Comparison of ENCODE assay signal across 9 cellular contexts in the genomic region with DNA sequence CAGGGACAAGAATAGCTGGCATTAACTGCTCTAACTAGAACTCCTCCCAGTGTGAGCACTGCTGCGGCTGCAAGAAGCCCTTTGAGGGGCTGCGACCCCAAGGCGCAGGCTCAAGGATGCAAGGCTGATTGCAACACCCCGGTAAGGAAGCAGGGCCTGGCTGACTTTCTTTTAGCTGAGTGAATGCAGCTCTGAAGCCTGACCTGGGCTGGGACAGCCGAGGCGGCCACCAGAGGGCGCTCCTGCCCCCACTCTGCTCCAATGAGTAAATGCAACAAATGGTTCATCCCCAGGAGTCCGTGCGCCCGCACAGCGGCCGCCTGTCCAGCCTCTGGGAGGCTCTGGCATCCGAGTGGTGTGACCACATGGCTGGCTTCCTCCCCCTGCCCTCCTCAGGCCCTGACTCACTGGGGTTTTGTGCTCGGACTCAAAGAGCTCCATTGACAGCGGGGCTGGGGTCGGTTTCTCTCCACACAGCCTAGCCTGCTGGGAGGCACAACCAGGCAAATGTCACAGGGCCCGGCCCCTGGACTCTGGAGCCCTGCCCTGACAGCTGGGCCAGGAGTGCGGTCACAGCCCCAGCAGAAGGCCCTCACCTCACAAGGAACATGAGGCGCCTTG. TPM values are rescaled to one million over a fixed set of nuclear protein-coding genes. Genes with fewer than 3 reads are reported as not detected.
A peak's percentile ranks its signal among the peaks of the same experiment; 100 is the strongest.
DNase-seq lines count a peak whose midpoint lies in the region; ATAC-seq, FAIRE-seq and TF ChIP-seq lines count a peak whose summit lies in the region.
"Had no signal": no experiment of that assay in that cellular context is flagged by ENCODE, and none has a peak within 500 bp of the region (broad histone marks: within the 10 kb centered on the region; RNA-seq: fewer than 3 reads in every experiment).

A gene with protein sequence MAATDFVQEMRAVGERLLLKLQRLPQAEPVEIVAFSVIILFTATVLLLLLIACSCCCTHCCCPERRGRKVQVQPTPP (plus strand): TSS at position 572 of the 621 bp plus-strand sequence. CDS start 6,768 bp downstream, outside the sequence.

- no peak for FAIRE-seq in H1 (lab: Jason Lieb, UNC)

- H3K4me2 ChIP-seq in H1 (ENCODE audit: insufficient read depth in 1 of 2, low read depth in 2 of 2, low read length in 2 of 2) (peak within 1 kb of the TSS; percentile 20 to 54), mesendoderm (ENCODE audit: low read length) (no peak within 1 kb of the TSS)

- H4K91ac ChIP-seq in H1 (replicated peaks; ENCODE audit: insufficient read length, low read length) = no peak within 1 kb of the TSS

- H3K9me3 ChIP-seq in CD8-positive, alpha-beta T cell (ENCODE audit: low read length) = no peaks in the 10 kb centered on the region
- H3K9me3 ChIP-seq in HEK293 (ENCODE audit: control insufficient read depth, insufficient read depth, low read depth, low read length) (no peaks in the 10 kb centered on the region), H1 (ENCODE audit: insufficient read depth in 2 of 2, low read depth in 1 of 2, low read length in 1 of 2) (no peaks in the 10 kb centered on the region)

- no peak within 1 kb of the TSS for H3K4me3 ChIP-seq in CD8-positive, alpha-beta T cell (ENCODE audit: low read depth, low read length)
- H3K4me3 ChIP-seq in HEK293 (ENCODE audit: low read depth, low read length) (no peak within 1 kb of the TSS), H1 (ENCODE audit: extremely low read depth in 1 of 4, insufficient read depth in 2 of 4, low read depth in 3 of 4, low read length in 4 of 4) (peak within 1 kb of the TSS in 1 of 4 experiments; percentile 16; a peak in 3 of 8 replicates), mesendoderm (ENCODE audit: low read length) (no peak within 1 kb of the TSS)

- 28% methylated on average over 19 of the region's 19 CpGs; no CpG with 5 or more reads in 1 of the 2 experiments for WGBS in H1 (ENCODE audit: extremely low coverage in 1 of 2, insufficient coverage in 1 of 2, insufficient read length in 1 of 2, insufficient replicate concordance in 2 of 2, low coverage in 1 of 2, low lambda C conversion rate in 2 of 2, missing lambda C conversion rate in 1 of 2), 2 experiments
- WGBS in mesendoderm (ENCODE audit: extremely low coverage, insufficient coverage, low lambda C conversion rate) = no CpG with 5 or more reads among the region's 19 CpGs

- ATAC-seq in CD8-positive, alpha-beta T cell = peak; percentile 89
- ATAC-seq in HG03521 (IDR thresholded peaks at IDR 0.05; ENCODE audit: unreplicated experiment) = no peak

- H3K23ac ChIP-seq in H1 (ENCODE audit: insufficient read length) (no peak within 1 kb of the TSS), mesendoderm (ENCODE audit: low read length) (no peak within 1 kb of the TSS)

- DNase-seq in CD8-positive, alpha-beta T cell = peak; percentile 70 to 89 (median 79)
- peak; percentile 56 for DNase-seq in NOMO-1 treated with DMSO at 0.1 percent for 48 hours (lab: John Stamatoyannopoulos, UW; ENCODE audit: unreplicated experiment)
- peak; percentile 46 for DNase-seq in activated CD8-positive, alpha-beta memory T cell treated with anti-CD3 and anti-CD28 coated beads, Interleukin-2, amount 50 U/mL, for 1 hour (ENCODE audit: extremely low read depth)
- peak; percentile 75 to 97 for DNase-seq in H1 (ENCODE audit: low read depth in 1 of 2, low spot score in 2 of 2)
- peak; percentile 87 for DNase-seq in mesendoderm
- DNase-seq in stimulated activated CD4-positive, alpha-beta T cell treated with anti-CD3 and anti-CD28 coated beads, TNF-alpha, amount 100 ng/mL, for 4 hours (ENCODE audit: low read depth in 3 of 3) = peak; percentile 64 to 79 (median 71)

- H2AK5ac ChIP-seq in H1 (ENCODE audit: low read depth, low read length) = no peak within 1 kb of the TSS
- H2AK5ac ChIP-seq in mesendoderm (ENCODE audit: low read length) = no peak within 1 kb of the TSS

- H4K5ac ChIP-seq in H1 (ENCODE audit: insufficient read length, low read depth, low read length) (no peak within 1 kb of the TSS), mesendoderm (ENCODE audit: low read length) (no peak within 1 kb of the TSS)

- no peak within 1 kb of the TSS; a peak in 1 of 7 replicates for H3K9ac ChIP-seq in H1 (replicated peaks in 1 of 4; ENCODE audit: extremely low read depth in 1 of 4, low read depth in 3 of 4, low read length in 3 of 4)
- H3K9ac ChIP-seq in mesendoderm (ENCODE audit: low read length) = peak within 1 kb of the TSS; percentile 41

- H3K79me1 ChIP-seq in H1 (ENCODE audit: low read depth, low read length) = no peaks in the 10 kb centered on the region
- H3K79me1 ChIP-seq in mesendoderm (ENCODE audit: low read length) = no peaks in the 10 kb centered on the region

- H3K4ac ChIP-seq in H1 (replicated peaks; ENCODE audit: insufficient read length, low read depth, low read length) (peak within 1 kb of the TSS; percentile 3), mesendoderm (ENCODE audit: low read depth, low read length) (no peak within 1 kb of the TSS)

- H3K36me3 ChIP-seq in CD8-positive, alpha-beta T cell (ENCODE audit: insufficient read depth, low read length) = no peaks in the 10 kb centered on the region
- H3K36me3 ChIP-seq in HEK293 (ENCODE audit: control insufficient read depth in 2 of 2, insufficient read depth in 1 of 2, low read length in 2 of 2) (peaks cover 0 to 52% of the 10 kb centered on the region in 2 experiments; a peak in 1 of 3 replicates), H1 (ENCODE audit: control insufficient read depth in 2 of 4, insufficient read depth in 4 of 4, low read length in 3 of 4) (peaks cover 0 to 3% (median under 1%) of the 10 kb centered on the region in 4 experiments; a peak in 1 of 8 replicates), mesendoderm (ENCODE audit: control insufficient read depth, insufficient read depth, low read length) (no peaks in the 10 kb centered on the region)

- no peaks in the 10 kb centered on the region for H3K27me3 ChIP-seq in CD8-positive, alpha-beta T cell (ENCODE audit: insufficient read depth, low read length)
- H3K27me3 ChIP-seq in H1 (replicated peaks in 1 of 4; ENCODE audit: control insufficient read depth in 3 of 4, extremely low read depth in 1 of 4, insufficient read depth in 3 of 4, low read length in 3 of 4) (no peaks in the 10 kb centered on the region), mesendoderm (ENCODE audit: insufficient read depth, low read length, poor library complexity) (no peaks in the 10 kb centered on the region)

- peak within 1 kb of the TSS; percentile 28; the same call in 1 of the 2 replicates for H3K18ac ChIP-seq in H1 (ENCODE audit: extremely low read depth, low read length)
- no peak within 1 kb of the TSS for H3K18ac ChIP-seq in mesendoderm (ENCODE audit: low read length)

- peak; percentile 91 for TF ChIP-seq CTCF in CD8-positive, alpha-beta T cell (IDR thresholded peaks at IDR 0.05)
- TF ChIP-seq CTCF in HEK293 (tag by site-specific recombination; IDR thresholded peaks at IDR 0.05) (peak; percentile 83), H1 (IDR thresholded peaks at IDR 0.05; ENCODE audit: control extremely low read depth in 1 of 3, insufficient read depth in 1 of 3, low read depth in 1 of 3, low read length in 3 of 3) (peak; percentile 93 to 95 (median 94))

- H3K27ac ChIP-seq in CD8-positive, alpha-beta T cell (ENCODE audit: low read depth, low read length) = no peak within 1 kb of the TSS
- H3K27ac ChIP-seq in HEK293 (ENCODE audit: extremely low read depth, low read depth, low read length) (no peak within 1 kb of the TSS), H1 (ENCODE audit: low read depth, low read length) (no peak within 1 kb of the TSS), mesendoderm (ENCODE audit: low read depth, low read length) (no peak within 1 kb of the TSS)

- POLR2A ChIA-PET in CD8-positive, alpha-beta T cell (lab: Charles Lee) = interaction anchor here (0.8 to 1.7 kb wide), 5 partner anchors 12 to 121 kb away, joined by 3 to 6 read pairs (median 5); a partner anchor contains a TSS
- POLR2A ChIA-PET in HEK293 (lab: Yijun Ruan, JAX) (interaction anchor here (0.6 to 2.0 kb wide), 12 partner anchors 9 to 147 kb away, joined by 3 to 9 read pairs (median 4); a partner anchor contains a TSS), H1 (lab: Charles Lee; ENCODE audit: partially characterized antibody) (interaction anchor here (0.8 to 3.4 kb wide), 14 partner anchors 9 to 196 kb away, joined by 3 to 19 read pairs (median 4); a partner anchor contains a TSS)

- no peak within 1 kb of the TSS for H2BK5ac ChIP-seq in H1 (ENCODE audit: low read depth, low read length)
- H2BK5ac ChIP-seq in mesendoderm (ENCODE audit: low read length) = no peak within 1 kb of the TSS

- H2BK15ac ChIP-seq in H1 (ENCODE audit: low read length) (no peak within 1 kb of the TSS), mesendoderm (replicated peaks; ENCODE audit: low read depth) (no peak within 1 kb of the TSS)

- peaks cover 8% of the 10 kb centered on the region for H3K4me1 ChIP-seq in CD8-positive, alpha-beta T cell (ENCODE audit: insufficient read depth, low read length)
- peaks cover 11% of the 10 kb centered on the region for H3K4me1 ChIP-seq in HEK293 (ENCODE audit: control insufficient read depth, insufficient read depth, low read length)
- peaks cover 0 to 16% (median 11%) of the 10 kb centered on the region in 4 experiments; a peak in 5 of 7 replicates for H3K4me1 ChIP-seq in H1 (replicated peaks in 1 of 4; ENCODE audit: control insufficient read depth in 3 of 4, insufficient read depth in 4 of 4, low read length in 3 of 4)
- H3K4me1 ChIP-seq in mesendoderm (ENCODE audit: control insufficient read depth, low read depth, low read length) = peaks cover 3% of the 10 kb centered on the region

- peak; percentile 58 to 70 for TF ChIP-seq RAD21 in H1 (IDR thresholded peaks at IDR 0.05 in 1 of 2, conservative IDR thresholded peaks at IDR 0.05 in 1 of 2; ENCODE audit: low read depth in 2 of 2, low read length in 2 of 2)

- intact Hi-C loops in CD8-positive, alpha-beta T cell (cut with DNase I, micrococcal nuclease) = loop anchor here (1.0 to 2.0 kb wide), 4 partner anchors 114 to 207 kb away; no protein-coding TSS in a partner anchor

- H3K4me3 Mint-ChIP-seq in CD8-positive, alpha-beta T cell = no peak within 1 kb of the TSS
- H3K4me3 Mint-ChIP-seq: activated naive CD8-positive, alpha-beta T cell had no signal

- no peak within 1 kb of the TSS for H3K27ac Mint-ChIP-seq in CD8-positive, alpha-beta T cell
- H3K27ac Mint-ChIP-seq: activated naive CD8-positive, alpha-beta T cell had no signal

- TF ChIP-seq POLR2A in H1 (IDR thresholded peaks at IDR 0.05; ENCODE audit: control extremely low read depth in 1 of 2, low read depth in 2 of 2, low read length in 2 of 2) = no peak

- H3K79me2 ChIP-seq in H1 (ENCODE audit: control insufficient read depth in 1 of 2, insufficient read depth in 2 of 2, low read length in 2 of 2) (no peaks in the 10 kb centered on the region), mesendoderm (ENCODE audit: control insufficient read depth, insufficient read depth, low read length) (no peaks in the 10 kb centered on the region)

- H2BK20ac ChIP-seq in H1 (ENCODE audit: low read length) = no peak within 1 kb of the TSS

- no peak within 1 kb of the TSS for H2BK120ac ChIP-seq in H1 (replicated peaks; ENCODE audit: low read depth, low read length)
- no peak within 1 kb of the TSS for H2BK120ac ChIP-seq in mesendoderm (ENCODE audit: low read depth, low read length)

- TF ChIP-seq EP300 in H1 (IDR thresholded peaks at IDR 0.05; ENCODE audit: borderline replicate concordance in 1 of 2, low read depth in 2 of 2, low read length in 2 of 2) = no peak

- H3K9me3 Mint-ChIP-seq in CD8-positive, alpha-beta T cell = no peaks in the 10 kb centered on the region

- H4K8ac ChIP-seq in H1 (ENCODE audit: extremely low read depth, insufficient read depth, low read length) (no peak within 1 kb of the TSS; the same call in 1 of the 2 replicates), mesendoderm (ENCODE audit: low read depth, low read length) (no peak within 1 kb of the TSS)

- no peaks in the 10 kb centered on the region for H3K23me2 ChIP-seq in H1 (ENCODE audit: low read depth, low read length)

- peaks cover 5 to 20% of the 10 kb centered on the region in 2 experiments for H4K20me1 ChIP-seq in H1 (replicated peaks in 1 of 2; ENCODE audit: control insufficient read depth in 1 of 2, insufficient read depth in 2 of 2, low read length in 2 of 2)

- peaks cover 8% of the 10 kb centered on the region for H3K36me3 Mint-ChIP-seq in CD8-positive, alpha-beta T cell
- H3K36me3 Mint-ChIP-seq: activated naive CD8-positive, alpha-beta T cell had no signal

- H3K14ac ChIP-seq in H1 (ENCODE audit: insufficient read length) = no peak within 1 kb of the TSS

- H3K4me1 Mint-ChIP-seq in CD8-positive, alpha-beta T cell (ENCODE audit: low read depth) = peaks cover 5% of the 10 kb centered on the region

- CTCF ChIA-PET in CD8-positive, alpha-beta T cell (lab: Charles Lee) = interaction anchor here (0.6 to 16.9 kb wide), 63 partner anchors 8 to 381 kb away, joined by 3 to 428 read pairs (median 5); a partner anchor contains a TSS
- CTCF ChIA-PET in HEK293 (lab: Yijun Ruan, JAX) (interaction anchor here (0.6 to 10.6 kb wide), 82 partner anchors 9 to 624 kb away, joined by 3 to 410 read pairs (median 5); a partner anchor contains a TSS), H1 (lab: Charles Lee; ENCODE audit: partially characterized antibody) (interaction anchor here (0.6 to 59.2 kb wide), 55 partner anchors 11 to 402 kb away, joined by 3 to 2200 read pairs (median 5); a partner anchor contains a TSS)

- H2BK12ac ChIP-seq in H1 (ENCODE audit: low read depth, low read length) = peak within 1 kb of the TSS; percentile 4; the same call in 1 of the 2 replicates

- H3K56ac ChIP-seq in H1 (replicated peaks; ENCODE audit: insufficient read length, low read depth, low read length) (no peak within 1 kb of the TSS), mesendoderm (ENCODE audit: low read length) (peak within 1 kb of the TSS; percentile 68)

- no peaks in the 10 kb centered on the region for H3K27me3 Mint-ChIP-seq in CD8-positive, alpha-beta T cell (ENCODE audit: low read depth)
- H3K27me3 Mint-ChIP-seq: activated naive CD8-positive, alpha-beta T cell had no signal

- no peak within 1 kb of the TSS for H2AFZ ChIP-seq in H1 (ENCODE audit: low read length)

RNA-seq across cellular contexts. Expression of the gene that starts here (rescaled TPM):
- total RNA-seq in CD8-positive, alpha-beta T cell = 1 to 10 TPM in 1 of 2 experiments, under 1 TPM in 1; 0.60 to 2.1 TPM
- total RNA-seq in H1 (2021; fragmentation: NEBNext Ultra II Directional; extraction: Animal tissue kit (Norgen Biotek cat#: 25700)) = not detected in 2 replicates
- not detected in 2 replicates for polyA plus RNA-seq in H1 (2011; rRNA removed)
- not detected for polyA plus RNA-seq in H1 (2011; cell fraction: cytosol; rRNA removed)
- polyA plus RNA-seq in H1 (2011; cell fraction: nucleus; rRNA removed) = 0.14 TPM
- 0.07 to 0.79 TPM (median 0.30 TPM) in 4 replicates for polyA plus RNA-seq in H1 (2012, experiment 1 of 2)
- 0.08 TPM for polyA plus RNA-seq in H1 (2012, experiment 2 of 2)
- not detected for polyA plus RNA-seq in H1 (2013, experiment 1 of 2)
- polyA plus RNA-seq in H1 (2013, experiment 2 of 2) = not detected
- polyA minus RNA-seq in H1 (2011; rRNA and poly(A)+ RNA removed) = not detected in 2 replicates
- polyA minus RNA-seq in H1 (2011; cell fraction: cytosol; rRNA and poly(A)+ RNA removed) = not detected
- not detected for polyA minus RNA-seq in H1 (2011; cell fraction: nucleus; rRNA and poly(A)+ RNA removed)
- not detected for polyA plus RNA-seq in mesendoderm (2013, experiment 1 of 2)
- 0.03 TPM for polyA plus RNA-seq in mesendoderm (2013, experiment 2 of 2)

Comparison
In these comparisons a context has a peak if more than half of its experiments do, and no peak if none do; other contexts are left out.
1. Peak in DNase-seq and H3K4me2 ChIP-seq in H1; RNA of the gene not detected or under 1 TPM.